In the genomic region with DNA sequence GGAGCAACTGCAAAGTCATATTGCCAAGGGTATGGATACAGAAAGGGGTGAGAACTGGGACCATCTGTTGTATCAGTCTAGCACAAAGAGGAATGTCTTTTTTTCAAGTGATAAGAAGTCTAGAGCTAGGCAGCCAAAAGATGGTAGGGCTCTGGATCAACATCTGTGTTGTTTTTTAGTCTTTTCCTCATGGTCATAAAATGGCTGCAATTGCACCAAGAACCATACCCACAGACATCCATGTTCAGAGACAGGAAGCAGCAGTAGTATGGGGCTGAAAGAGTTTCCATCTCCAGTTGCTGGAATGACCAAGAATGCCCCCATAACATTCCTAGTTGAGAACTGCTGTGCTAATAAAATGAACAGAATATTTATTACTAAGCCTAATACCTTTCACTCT, we compare ENCODE assay signal across 36 cellular contexts. TPM values are rescaled to one million over a fixed set of nuclear protein-coding genes. Genes with fewer than 3 reads are reported as not detected.
DNase-seq lines count a peak whose midpoint lies in the region; ATAC-seq, FAIRE-seq and TF ChIP-seq lines count a peak whose summit lies in the region.
"Had no signal": no experiment of that assay in that cellular context is flagged by ENCODE, and none has a peak within 500 bp of the region (broad histone marks: within the 10 kb centered on the region; RNA-seq: fewer than 3 reads in every experiment).

No MANE protein-coding gene starts in this region.

- CTCF ChIA-PET in HEK293 (lab: Yijun Ruan, JAX) (interaction anchor here (0.7 to 2.9 kb wide), 2 partner anchors 25 to 421 kb away, joined by 3 to 11 read pairs; partner anchors contain the start of gene KCNC3), K562 (lab: Yijun Ruan, JAX; ENCODE audit: low intra/inter-chr PET ratio) (no interaction called here)
- CTCF ChIA-PET in CD4-positive, alpha-beta T cell (lab: Charles Lee): no interaction called here

- TF ChIP-seq RAD21 in K562 (CRISPR knock-in tag; conservative IDR thresholded peaks at IDR 0.05 in 1 of 2, IDR thresholded peaks at IDR 0.05 in 1 of 2): no peak

- no peaks in the 10 kb centered on the region for H3K9me1 ChIP-seq in K562 (ENCODE audit: control insufficient read depth, insufficient read depth, low read length)

- in situ Hi-C loops in K562 (cut with MboI): no loop called here

- H3K27ac ChIP-seq in HEK293 (ENCODE audit: extremely low read depth, low read depth, low read length) (no peak overlapping the region), K562 (ENCODE audit: extremely low read depth, low read depth, low read length) (no peak overlapping the region), urinary bladder (ENCODE audit: low read depth) (no peak overlapping the region)
- no peak overlapping the region for H3K27ac ChIP-seq in CD4-positive, alpha-beta T cell (ENCODE audit: low read depth, low read length)
- H3K27ac ChIP-seq: 22Rv1; A549; BLaER1; BLaER1 treated with 17β-estradiol and CSF1 and Interleukin-3, amounts not matched to agents 10 nM and 100 nM; C4-2B had no signal

- no peak for TF ChIP-seq POLR2A in K562 (conservative IDR thresholded peaks at IDR 0.05)

- H3K9me3 ChIP-seq in HEK293 (ENCODE audit: control insufficient read depth, insufficient read depth, low read depth, low read length) (no peaks in the 10 kb centered on the region; the same call in 1 of the 2 replicates), K562 (replicated peaks; ENCODE audit: control insufficient read depth, insufficient read depth, low read depth, low read length) (no peaks in the 10 kb centered on the region)
- H3K9me3 ChIP-seq in CD4-positive, alpha-beta T cell (ENCODE audit: control insufficient read depth, low read length): peaks cover 8% of the 10 kb centered on the region
- H3K9me3 ChIP-seq: A549, BE2C, BLaER1, Caco-2 had no signal

- intact Hi-C loops in K562 (cut with micrococcal nuclease) (no loop called here), natural killer cell (cut with micrococcal nuclease) (no loop called here)
- intact Hi-C loops in CD4-positive, alpha-beta T cell (cut with DNase I, micrococcal nuclease): no loop called here

- H3K27me3 Mint-ChIP-seq in CD4-positive, alpha-beta T cell: peaks cover 55% of the 10 kb centered on the region
- peaks cover 22 to 46% of the 10 kb centered on the region in 2 donors for H3K27me3 Mint-ChIP-seq in natural killer cell (ENCODE audit: low read depth in 2 of 2)

- no peak overlapping the region for H3K27ac Mint-ChIP-seq in CD4-positive, alpha-beta T cell
- H3K27ac Mint-ChIP-seq in natural killer cell: no peak overlapping the region
- H3K27ac Mint-ChIP-seq: B cell; CD14-positive monocyte; CD4-positive, CD25-positive, alpha-beta regulatory T cell; CD8-positive, alpha-beta memory T cell; CD8-positive, alpha-beta T cell had no signal

- no peak for TF ChIP-seq CTCF in HEK293 (tag by site-specific recombination; IDR thresholded peaks at IDR 0.05)
- TF ChIP-seq CTCF in K562 (IDR thresholded peaks at IDR 0.05 in 2 of 3, conservative IDR thresholded peaks at IDR 0.05 in 1 of 3; ENCODE audit: insufficient read depth in 2 of 3, low read depth in 1 of 3, low read length in 3 of 3): no peak
- TF ChIP-seq CTCF in CD4-positive, alpha-beta T cell (IDR thresholded peaks at IDR 0.05): no peak
- TF ChIP-seq CTCF in natural killer cell (IDR thresholded peaks at IDR 0.05): no peak

- no peak for TF ChIP-seq EP300 in K562 (IDR thresholded peaks at IDR 0.05; ENCODE audit: low read length)

- H3K4me1 ChIP-seq in HEK293 (ENCODE audit: control insufficient read depth, insufficient read depth, low read length) (0 out of 2 replicates have a peak, but pooled peaks cover 3% of the 10 kb centered on the region), K562 (replicated peaks in 1 of 2; ENCODE audit: control insufficient read depth in 2 of 2, insufficient read depth in 2 of 2, low read length in 2 of 2) (peaks cover 0 to 4% of the 10 kb centered on the region in 2 experiments; a peak in 3 of 5 replicates), urinary bladder (ENCODE audit: insufficient read depth) (no peaks in the 10 kb centered on the region)
- H3K4me1 ChIP-seq: BE2C, BLaER1, Caco-2 had no signal

- no peak overlapping the region for H3K4me3 Mint-ChIP-seq in CD4-positive, alpha-beta T cell
- no peak overlapping the region for H3K4me3 Mint-ChIP-seq in natural killer cell
- H3K4me3 Mint-ChIP-seq: B cell; CD14-positive monocyte; CD4-positive, alpha-beta memory T cell; CD4-positive, CD25-positive, alpha-beta regulatory T cell; CD8-positive, alpha-beta memory T cell; CD8-positive, alpha-beta T cell had no signal

- no peaks in the 10 kb centered on the region for H3K36me3 Mint-ChIP-seq in CD4-positive, alpha-beta T cell (ENCODE audit: low read depth)
- no peaks in the 10 kb centered on the region for H3K36me3 Mint-ChIP-seq in natural killer cell
- H3K36me3 Mint-ChIP-seq: CD14-positive monocyte; CD4-positive, alpha-beta memory T cell; CD4-positive, CD25-positive, alpha-beta regulatory T cell; CD8-positive, alpha-beta T cell had no signal

- H3K4me2 ChIP-seq in K562 (ENCODE audit: insufficient read depth, low read length): no peak overlapping the region
- H3K4me2 ChIP-seq: A549; BLaER1; BLaER1 treated with 17β-estradiol and CSF1 and Interleukin-3, amounts not matched to agents 10 nM and 100 nM had no signal

- BruUV-seq in K562 (replicated peaks; lab: Mats Ljungman, UMichigan): no TSS peak

- H3K9ac ChIP-seq in K562 (ENCODE audit: insufficient read depth in 1 of 2, low read depth in 2 of 2, low read length in 2 of 2): no peak overlapping the region
- H3K9ac ChIP-seq: BLaER1; BLaER1 treated with 17β-estradiol and CSF1 and Interleukin-3, amounts not matched to agents 10 nM and 100 nM had no signal

- 0 out of 2 replicates have a peak, but pooled peaks cover 4% of the 10 kb centered on the region for H4K20me1 ChIP-seq in K562 (replicated peaks; ENCODE audit: control insufficient read depth, insufficient read depth, low read length)
- H4K20me1 ChIP-seq: BLaER1 had no signal

- H3K36me3 ChIP-seq in HEK293 (ENCODE audit: control insufficient read depth in 2 of 2, insufficient read depth in 1 of 2, low read length in 2 of 2) (peaks cover 0 to 6% of the 10 kb centered on the region in 2 experiments; a peak in 2 of 3 replicates), K562 (ENCODE audit: control insufficient read depth, insufficient read depth, low read length) (no peaks in the 10 kb centered on the region), urinary bladder (ENCODE audit: insufficient read depth) (no peaks in the 10 kb centered on the region)
- H3K36me3 ChIP-seq: BE2C; BLaER1; BLaER1 treated with 17β-estradiol and CSF1 and Interleukin-3, amounts not matched to agents 10 nM and 100 nM had no signal

- POLR2A ChIA-PET in HEK293 (lab: Yijun Ruan, JAX) (interaction anchor here (1.3 kb wide), 1 partner anchor 12 kb away, joined by 4 read pairs; no protein-coding TSS in a partner anchor), K562 (lab: Yijun Ruan, JAX) (no interaction called here)
- POLR2A ChIA-PET in CD4-positive, alpha-beta T cell (lab: Charles Lee): no interaction called here

- H3K4me1 Mint-ChIP-seq in CD4-positive, alpha-beta T cell (ENCODE audit: low read depth): no peaks in the 10 kb centered on the region
- no peaks in the 10 kb centered on the region for H3K4me1 Mint-ChIP-seq in natural killer cell
- H3K4me1 Mint-ChIP-seq: B cell; CD14-positive monocyte; CD4-positive, alpha-beta memory T cell; CD8-positive, alpha-beta memory T cell had no signal

- no peaks in the 10 kb centered on the region for H3K79me2 ChIP-seq in K562 (ENCODE audit: control insufficient read depth, insufficient read depth, low read length)

- peaks cover 30 to 33% of the 10 kb centered on the region in 2 experiments for H3K27me3 ChIP-seq in K562 (ENCODE audit: control insufficient read depth in 2 of 2, insufficient read depth in 2 of 2, low read length in 2 of 2)
- H3K27me3 ChIP-seq in CD4-positive, alpha-beta T cell (ENCODE audit: control insufficient read depth, insufficient read depth, low read length): peaks cover 9% of the 10 kb centered on the region
- H3K27me3 ChIP-seq: BE2C had no signal

- H3K4me3 ChIP-seq in HEK293 (ENCODE audit: low read depth, low read length): no peak overlapping the region
- no peak overlapping the region for H3K4me3 ChIP-seq in K562
- peak overlapping the region; percentile 3 for H3K4me3 ChIP-seq in urinary bladder (ENCODE audit: low read depth, low read length)
- H3K4me3 ChIP-seq: A549; BLaER1; BLaER1 treated with 17β-estradiol and CSF1 and Interleukin-3, amounts not matched to agents 10 nM and 100 nM had no signal

- no peak overlapping the region for H2AFZ ChIP-seq in K562 (ENCODE audit: low read depth, low read length)

- no peak for FAIRE-seq in K562 (lab: Jason Lieb, UNC)
- FAIRE-seq: A204.1, A549, D721Med had no signal

- DNase-seq in K562 (ENCODE audit: extremely low read depth in 1 of 4, low spot score in 3 of 4) (no peak), natural killer cell (no peak)
- DNase-seq in activated CD4-positive, alpha-beta T cell treated with anti-CD3 and anti-CD28 coated beads, Interleukin-2, amount 50 U/mL, for 48 hours: no peak
- no peak for DNase-seq in CD4-positive, alpha-beta T cell
- DNase-seq: 8988T; ACHN; AML-193; BE2C; C1 segment of cervical spinal cord; Caco-2; Calu3; CD4-positive, alpha-beta memory T cell; CD4-positive, CD25-positive, alpha-beta regulatory T cell; CD8-positive, alpha-beta memory T cell; CD8-positive, alpha-beta T cell; COR-L47; DMS 273 treated with DMSO at 0.1 percent for 48 hours; DMS153; DMS53; DMS79; DMS79 treated with DMSO at 0.1 percent for 48 hours; DND-41; EL had no signal

- no peak for ATAC-seq in K562
- ATAC-seq in CD4-positive, alpha-beta T cell (ENCODE audit: poor library complexity): no peak
- ATAC-seq in natural killer cell: no peak
- ATAC-seq: A549; CD8-positive, alpha-beta T cell had no signal

- no peaks in the 10 kb centered on the region for H3K9me3 Mint-ChIP-seq in CD4-positive, alpha-beta T cell
- H3K9me3 Mint-ChIP-seq in natural killer cell: no peaks in the 10 kb centered on the region

RNA-seq across cellular contexts. Expression of gene KCNC3, which starts 25.6 kb away (rescaled TPM):
- total RNA-seq in K562 (2011; cell fraction: chromatin; rRNA removed; ENCODE audit: low replicate concordance): 19.8 and 38.5 TPM in 2 replicates
- 17.0 and 18.4 TPM in 2 replicates for total RNA-seq in K562 (2011; cell fraction: nucleolus; rRNA removed)
- 18.8 and 48.6 TPM in 2 replicates for total RNA-seq in K562 (2011; cell fraction: nucleoplasm; rRNA removed)
- total RNA-seq in K562 (2014; rRNA removed): 1.8 and 4.0 TPM in 2 replicates
- 1.4 and 1.7 TPM in 2 replicates for total RNA-seq in K562 (2014; rRNA removed; fragmentation: Illumina TruSeq; extraction: Trizol)
- total RNA-seq in K562 (2015; rRNA removed; fragmentation: Illumina TruSeq; extraction: Trizol): 2.1 and 3.0 TPM in 2 replicates
- total RNA-seq in K562 (2021): 20.2 and 26.2 TPM in 2 replicates
- polyA plus RNA-seq in K562 (2011; rRNA removed): 2.0 and 3.7 TPM in 2 replicates
- polyA plus RNA-seq in K562 (2011; cell fraction: cytosol; rRNA removed): 2.0 and 2.7 TPM in 2 replicates
- 12.7 and 28.1 TPM in 2 replicates for polyA plus RNA-seq in K562 (2011; cell fraction: nucleus; rRNA removed)
- polyA plus RNA-seq in K562 (2012): 10.3 and 13.2 TPM in 2 replicates
- 14.9 and 16.4 TPM in 2 replicates for polyA plus RNA-seq in K562 (2014; fragmentation: Illumina TruSeq; extraction: Trizol)
- polyA plus RNA-seq in K562 (2014; fragmentation: Nextera tagmentation; extraction: Ambion mirVana): under 1 TPM; 0.03 to 0.06 TPM
- 13.2 and 14.2 TPM in 2 replicates for polyA plus RNA-seq in K562 (2014; rRNA removed)
- 1.2 and 2.0 TPM in 2 replicates for polyA minus RNA-seq in K562 (2011; rRNA and poly(A)+ RNA removed)
- 8.9 and 10.9 TPM in 2 replicates for polyA minus RNA-seq in K562 (2011; cell fraction: cytosol; rRNA and poly(A)+ RNA removed)
- 7.8 and 7.9 TPM in 2 replicates for polyA minus RNA-seq in K562 (2011; cell fraction: nucleus; rRNA and poly(A)+ RNA removed)
- total RNA-seq in urinary bladder: 0.79 TPM
- polyA plus RNA-seq in urinary bladder: 0.52 TPM
- 1 to 10 TPM; 1.6 to 2.0 TPM for total RNA-seq in CD4-positive, alpha-beta T cell
- total RNA-seq in natural killer cell: 1 to 10 TPM in 1 of 3 donors, under 1 TPM in 2; 0.57 to 3.2 (median 0.68) TPM
- total RNA-seq: A172 had no signal
- polyA plus RNA-seq: AG04450; CD4-positive, alpha-beta memory T cell; CD4-positive, CD25-positive, alpha-beta regulatory T cell; CD8-positive, alpha-beta memory T cell had no signal
